18 cellular contexts compared by ENCODE assay signal in the genomic region with DNA sequence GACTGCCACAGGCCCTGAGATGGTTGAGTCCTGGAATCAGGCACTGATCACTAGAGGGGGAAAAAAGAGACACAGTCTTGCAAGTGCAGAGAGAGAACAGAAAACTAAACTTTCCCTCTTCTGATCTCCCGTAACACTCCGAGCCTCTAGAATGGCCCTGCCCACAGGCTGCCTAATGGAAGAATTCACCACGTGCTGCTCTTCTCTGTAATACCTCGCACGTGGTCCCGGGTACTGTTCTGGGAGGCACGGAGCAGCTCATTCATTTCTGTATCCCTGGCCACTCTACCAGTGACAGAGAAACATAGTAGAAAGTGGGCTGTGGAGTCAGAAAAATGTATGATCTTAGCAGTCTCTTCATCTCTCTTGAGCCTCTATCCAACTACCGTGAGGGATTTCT. TPM values are rescaled to one million over a fixed set of nuclear protein-coding genes. Genes with fewer than 3 reads are reported as not detected.
A peak's percentile ranks its signal among the peaks of the same experiment; 100 is the strongest.
DNase-seq lines count a peak whose midpoint lies in the region; ATAC-seq and TF ChIP-seq lines count a peak whose summit lies in the region.
"Had no signal": no experiment of that assay in that cellular context is flagged by ENCODE, and none has a peak within 500 bp of the region (broad histone marks: within the 10 kb centered on the region; RNA-seq: fewer than 3 reads in every experiment).

No MANE protein-coding gene starts in this region.

- no peaks in the 10 kb centered on the region for H3K27me3 ChIP-seq in uterus
- H3K27me3 ChIP-seq: MG63 had no signal

- no peak overlapping the region for H3K4me3 ChIP-seq in uterus
- H3K4me3 ChIP-seq: MG63, thoracic aorta had no signal

- H3K27ac ChIP-seq in uterus = peak overlapping the region; percentile 0 to 19
- H3K27ac ChIP-seq: thoracic aorta had no signal

- ATAC-seq in Right ventricle myocardium inferior (peak; percentile 17), left cardiac atrium (no peak), HG03469 (IDR thresholded peaks at IDR 0.05; ENCODE audit: unreplicated experiment) (no peak)

- H3K36me3 Mint-ChIP-seq in chondrocyte (ENCODE audit: low read depth) (peaks cover 5% of the 10 kb centered on the region), nephron progenitor cell (ENCODE audit: low read depth) (peaks cover 16% of the 10 kb centered on the region)

- H3K36me3 ChIP-seq in uterus = no peaks in the 10 kb centered on the region
- H3K36me3 ChIP-seq: MG63, thoracic aorta had no signal

- H3K9me3 Mint-ChIP-seq in chondrocyte (ENCODE audit: low read depth) (no peaks in the 10 kb centered on the region), nephron progenitor cell (no peaks in the 10 kb centered on the region)
- H3K9me3 Mint-ChIP-seq: activated CD4-positive, alpha-beta T cell treated with anti-CD3 and anti-CD28 coated beads, Interleukin-2, amount 10 ng/mL, durations not matched to agents 7 days and 5 days; dendritic cell treated with granulocyte-macrophage colony-stimulating factor and Interleukin-4, amounts not matched to agents 40 ng/mL and 50 ng/mL, for 4 days had no signal

- peak overlapping the region; percentile 28 for H3K27ac Mint-ChIP-seq in chondrocyte (ENCODE audit: unreplicated experiment)
- peak overlapping the region; percentile 92 for H3K27ac Mint-ChIP-seq in nephron progenitor cell
- H3K27ac Mint-ChIP-seq: activated CD4-positive, alpha-beta T cell treated with anti-CD3 and anti-CD28 coated beads, Interleukin-2, amount 10 ng/mL, durations not matched to agents 7 days and 5 days; dendritic cell treated with granulocyte-macrophage colony-stimulating factor and Interleukin-4, amounts not matched to agents 40 ng/mL and 50 ng/mL, for 4 days had no signal

- DNase-seq in Right ventricle myocardium inferior (ENCODE audit: missing footprints) (no peak), left cardiac atrium (no peak), chondrocyte (ENCODE audit: low spot score) (no peak), nephron progenitor cell (no peak), uterus (no peak), globus pallidus (ENCODE audit: low spot score) (no peak), NAMALWA (ENCODE audit: low spot score) (no peak)
- DNase-seq: activated CD4-positive, alpha-beta T cell treated with anti-CD3 and anti-CD28 coated beads, Interleukin-2, amount 10 ng/mL, durations not matched to agents 7 days and 5 days; activated naive CD4-positive, alpha-beta T cell treated with Interleukin-2 at 50 U/mL for 16 hours; CD4-positive, alpha-beta memory T cell; DND-41; MG63; NCI-H1694; NCI-H226; RPMI8226 had no signal

- H3K9me3 ChIP-seq in uterus = no peaks in the 10 kb centered on the region
- H3K9me3 ChIP-seq: MG63, thoracic aorta had no signal

- intact Hi-C loops in Right ventricle myocardium inferior (cut with DNase I) (no loop called here), left cardiac atrium (cut with DNase I) (no loop called here), uterus (cut with DNase I; ENCODE audit: low total_unique reads) (no loop called here)

- TF ChIP-seq POLR2A in uterus (IDR thresholded peaks at IDR 0.05) = no peak

- peaks cover 94% of the 10 kb centered on the region for H3K4me1 Mint-ChIP-seq in chondrocyte (ENCODE audit: low read depth)
- peaks cover 97% of the 10 kb centered on the region for H3K4me1 Mint-ChIP-seq in nephron progenitor cell

- peaks cover 14 to 27% of the 10 kb centered on the region in 2 donors for H3K4me1 ChIP-seq in uterus

- no peaks in the 10 kb centered on the region for H3K27me3 Mint-ChIP-seq in chondrocyte (ENCODE audit: low read depth)
- no peaks in the 10 kb centered on the region for H3K27me3 Mint-ChIP-seq in nephron progenitor cell (ENCODE audit: low read depth, poor library complexity)
- H3K27me3 Mint-ChIP-seq: activated CD4-positive, alpha-beta T cell treated with anti-CD3 and anti-CD28 coated beads, Interleukin-2, amount 10 ng/mL, durations not matched to agents 7 days and 5 days; CD4-positive, alpha-beta memory T cell; dendritic cell treated with granulocyte-macrophage colony-stimulating factor and Interleukin-4, amounts not matched to agents 40 ng/mL and 50 ng/mL, for 4 days had no signal

- H3K4me3 Mint-ChIP-seq in chondrocyte (ENCODE audit: unreplicated experiment) = no peak overlapping the region
- H3K4me3 Mint-ChIP-seq in nephron progenitor cell = no peak overlapping the region
- H3K4me3 Mint-ChIP-seq: activated CD4-positive, alpha-beta T cell treated with anti-CD3 and anti-CD28 coated beads, Interleukin-2, amount 10 ng/mL, durations not matched to agents 7 days and 5 days; CD4-positive, alpha-beta memory T cell; dendritic cell treated with granulocyte-macrophage colony-stimulating factor and Interleukin-4, amounts not matched to agents 40 ng/mL and 50 ng/mL, for 4 days had no signal

- TF ChIP-seq CTCF in chondrocyte (IDR thresholded peaks at IDR 0.05) (no peak), nephron progenitor cell (IDR thresholded peaks at IDR 0.05) (no peak), uterus (IDR thresholded peaks at IDR 0.05) (no peak)

RNA-seq across cellular contexts. Expression of gene VGLL4, which starts 30.4 kb away (rescaled TPM):
- total RNA-seq in Right ventricle myocardium inferior (26.8 TPM), left cardiac atrium (10 to 100 TPM; 28.6 to 36.1 TPM), chondrocyte (102 to 141 TPM (median 141 TPM) in 3 replicates), uterus (100 to 1,000 TPM in 3 of 4 donors, 10 to 100 TPM in 1; 79.3 to 144 (median 143) TPM)
